1 cellular context compared by ENCODE assay signal in genomic region chr6:168331058-168331457, GRCh38.
TF ChIP-seq lines count a peak whose summit lies in the region.

No MANE protein-coding gene starts in this region.

TF ChIP-seq in HepG2, 621 proteins besides CTCF, POLR2A, EP300 and RAD21 (continued from another document and continues in another):
- TF ChIP-seq HNF1A (IDR thresholded peaks at IDR 0.05; ENCODE audit: low read depth) = no peak
- TF ChIP-seq HNF1A (CRISPR knock-in tag; IDR thresholded peaks at IDR 0.05; ENCODE audit: borderline replicate concordance) = no peak
- no peak for TF ChIP-seq ZNF639 (CRISPR knock-in tag; conservative IDR thresholded peaks at IDR 0.05)
- TF ChIP-seq MED1 (CRISPR knock-in tag; IDR thresholded peaks at IDR 0.05) = peak; percentile 65
- TF ChIP-seq MTA3 (CRISPR knock-in tag; IDR thresholded peaks at IDR 0.05) = no peak
- no peak for TF ChIP-seq KDM2A (CRISPR knock-in tag; IDR thresholded peaks at IDR 0.05; ENCODE audit: borderline replicate concordance, low read depth)
- no peak for TF ChIP-seq ZNF292 (CRISPR knock-in tag; IDR thresholded peaks at IDR 0.05; ENCODE audit: borderline replicate concordance, low read depth)
- no peak for TF ChIP-seq ZNF407 (CRISPR knock-in tag; IDR thresholded peaks at IDR 0.05; ENCODE audit: not compliant biosample characterization)
- TF ChIP-seq ELF3 (CRISPR knock-in tag; IDR thresholded peaks at IDR 0.05) = no peak
- no peak for TF ChIP-seq ZNF432 (CRISPR knock-in tag; IDR thresholded peaks at IDR 0.05; ENCODE audit: borderline replicate concordance)
- TF ChIP-seq NPAS2 (CRISPR knock-in tag; IDR thresholded peaks at IDR 0.05; ENCODE audit: borderline replicate concordance) = no peak
- no peak for TF ChIP-seq ZNF331 (CRISPR knock-in tag; IDR thresholded peaks at IDR 0.05)
- TF ChIP-seq ZNF776 (CRISPR knock-in tag; IDR thresholded peaks at IDR 0.05) = no peak
- TF ChIP-seq ZNF101 (CRISPR knock-in tag; IDR thresholded peaks at IDR 0.05; ENCODE audit: borderline replicate concordance, low read depth) = no peak
- TF ChIP-seq SMC3 (IDR thresholded peaks at IDR 0.05; ENCODE audit: low read length) = peak; percentile 29; the same call in 1 of the 2 replicates
- TF ChIP-seq ZNF33B (CRISPR knock-in tag; IDR thresholded peaks at IDR 0.05) = no peak
- TF ChIP-seq MAX (IDR thresholded peaks at IDR 0.05) = no peak
- no peak for TF ChIP-seq ZNF274 (CRISPR knock-in tag; IDR thresholded peaks at IDR 0.05)
- no peak for TF ChIP-seq HIVEP1 (CRISPR knock-in tag; IDR thresholded peaks at IDR 0.05)
- 0 out of 2 replicates have a peak, but pooled peaks have one; percentile 29 for TF ChIP-seq DRAP1 (CRISPR knock-in tag; IDR thresholded peaks at IDR 0.05)
- TF ChIP-seq ZNF674 (CRISPR knock-in tag; IDR thresholded peaks at IDR 0.05; ENCODE audit: low read depth) = no peak
- no peak for TF ChIP-seq JUNB (CRISPR knock-in tag; IDR thresholded peaks at IDR 0.05; ENCODE audit: borderline replicate concordance)
- no peak for TF ChIP-seq ZNF234 (CRISPR knock-in tag; conservative IDR thresholded peaks at IDR 0.05)
- TF ChIP-seq ZNF607 (CRISPR knock-in tag; IDR thresholded peaks at IDR 0.05; ENCODE audit: borderline replicate concordance) = no peak
- no peak for TF ChIP-seq ZNF597 (CRISPR knock-in tag; IDR thresholded peaks at IDR 0.05)
- no peak for TF ChIP-seq ZNF34 (CRISPR knock-in tag; IDR thresholded peaks at IDR 0.05; ENCODE audit: borderline replicate concordance)
- no peak for TF ChIP-seq HES4 (CRISPR knock-in tag; IDR thresholded peaks at IDR 0.05; ENCODE audit: borderline replicate concordance)
- TF ChIP-seq FUBP1 (CRISPR knock-in tag; IDR thresholded peaks at IDR 0.05; ENCODE audit: borderline replicate concordance) = no peak
- no peak for TF ChIP-seq SKIL (CRISPR knock-in tag; IDR thresholded peaks at IDR 0.05; ENCODE audit: borderline replicate concordance)
- peak; percentile 80 for TF ChIP-seq ZNF644 (CRISPR knock-in tag; IDR thresholded peaks at IDR 0.05; ENCODE audit: low read depth)
- TF ChIP-seq TOE1 (CRISPR knock-in tag; IDR thresholded peaks at IDR 0.05) = no peak
- no peak for TF ChIP-seq NRL (CRISPR knock-in tag; IDR thresholded peaks at IDR 0.05; ENCODE audit: borderline replicate concordance)
- no peak for TF ChIP-seq MED8 (CRISPR knock-in tag; IDR thresholded peaks at IDR 0.05; ENCODE audit: insufficient replicate concordance)
- no peak for TF ChIP-seq ZNF343 (CRISPR knock-in tag; IDR thresholded peaks at IDR 0.05)
- 0 out of 2 replicates have a peak, but pooled peaks have one; percentile 36 for TF ChIP-seq DPF2 (CRISPR knock-in tag; IDR thresholded peaks at IDR 0.05; ENCODE audit: borderline replicate concordance, low read depth)
- no peak for TF ChIP-seq MTF1 (CRISPR knock-in tag; IDR thresholded peaks at IDR 0.05)
- no peak for TF ChIP-seq ZNF770 (CRISPR knock-in tag; IDR thresholded peaks at IDR 0.05)
